ENCODE assay signal across 21 cellular contexts in the genomic region with DNA sequence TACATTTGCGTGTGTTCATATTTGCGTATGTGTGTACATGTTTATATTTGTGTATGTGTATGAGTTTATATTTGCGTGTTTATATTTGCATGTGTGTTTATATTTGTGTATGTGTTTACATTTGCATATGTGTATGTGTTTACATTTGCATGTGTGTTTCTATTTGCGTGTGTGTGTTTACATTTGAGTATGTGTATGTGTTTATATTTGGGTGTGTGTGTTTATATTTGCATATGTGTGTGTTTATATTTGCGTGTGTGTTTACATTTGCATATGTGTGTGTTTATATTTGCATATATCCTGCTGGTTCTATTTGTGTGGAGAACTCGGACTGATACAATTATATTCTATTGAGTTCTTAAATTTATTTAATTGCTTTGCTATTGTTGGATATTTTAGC.
"Had no signal": no experiment of that assay in that cellular context is flagged by ENCODE, and none has a peak within 500 bp of the region (broad histone marks: within the 10 kb centered on the region; RNA-seq: fewer than 3 reads in every experiment).

No MANE protein-coding gene starts in this region.

- H3K9ac ChIP-seq: SK-N-SH had no signal

- H3K9me2 ChIP-seq: SK-N-SH had no signal

- H3K9me3 ChIP-seq: SK-N-SH had no signal

- DNase-seq: IMR-90, Kasumi-1, KG1, MM.1S, NCI-H1092 treated with DMSO at 0.1 percent for 48 hours, NCI-H1436, NCI-H187, NCI-H2029, NCI-H2081 treated with DMSO at 0.1 percent for 48 hours, NCI-H2171, NCI-H226, NCI-H446, NCI-H510A, NCI-H524 treated with DMSO at 0.1 percent for 48 hours, NCI-H69, NCI-H774, Right ventricle myocardium superior, RPMI8226, SK-N-SH, SW 1271 had no signal

- H3K4me2 ChIP-seq: SK-N-SH had no signal

- FAIRE-seq: RCC 7860 had no signal
